In the genomic region with DNA sequence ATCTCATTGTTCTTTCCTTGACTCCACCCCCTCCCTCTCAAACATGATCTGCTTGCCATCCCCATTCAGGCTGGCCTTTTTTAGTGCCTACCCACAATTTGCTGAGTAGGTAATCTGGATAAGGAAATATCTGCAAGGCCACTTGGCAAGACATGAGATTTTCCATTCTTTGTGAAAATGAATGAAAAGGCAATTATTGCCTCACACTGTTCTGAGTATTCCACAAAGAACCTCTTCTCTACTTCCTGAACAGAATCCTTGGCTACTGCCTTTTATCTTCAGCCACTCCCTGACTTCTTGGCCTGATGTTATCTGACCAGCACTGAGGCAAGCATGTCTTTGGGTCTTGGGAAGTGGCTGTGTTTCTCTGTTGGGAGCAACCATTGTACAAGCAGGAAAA, we compare ENCODE assay signal across 15 cellular contexts.
DNase-seq lines count a peak whose midpoint lies in the region; ATAC-seq, FAIRE-seq and TF ChIP-seq lines count a peak whose summit lies in the region.
"Had no signal": no experiment of that assay in that cellular context is flagged by ENCODE, and none has a peak within 500 bp of the region (broad histone marks: within the 10 kb centered on the region; RNA-seq: fewer than 3 reads in every experiment).

No MANE protein-coding gene starts in this region.

- no peak for ATAC-seq in HG02884 (IDR thresholded peaks at IDR 0.05; ENCODE audit: unreplicated experiment)

- TF ChIP-seq CTCF in Loucy (conservative IDR thresholded peaks at IDR 0.05; ENCODE audit: low read length) (no peak), astrocyte (IDR thresholded peaks at IDR 0.05; ENCODE audit: insufficient read depth, low read depth, low read length) (no peak), MM.1S (IDR thresholded peaks at IDR 0.05; ENCODE audit: low read length) (no peak)

- H3K4me1 Mint-ChIP-seq in astrocyte (ENCODE audit: low read depth, unreplicated experiment), result peaks cover 5% of the 10 kb centered on the region

- no peak overlapping the region for H3K4me3 Mint-ChIP-seq in astrocyte (ENCODE audit: unreplicated experiment)
- H3K4me3 Mint-ChIP-seq: activated naive CD4-positive, alpha-beta T cell treated with anti-CD3 and anti-CD28 coated beads, Interleukin-2, amount 50 U/mL, for 24 hours; IgD-negative memory B cell had no signal

- H3K9ac ChIP-seq in Loucy (ENCODE audit: low read depth, low read length, poor library complexity, severe bottlenecking) (no peak overlapping the region), astrocyte (ENCODE audit: low read length) (no peak overlapping the region), MM.1S (ENCODE audit: low read length) (no peak overlapping the region)

- H3F3A ChIP-seq in Loucy (ENCODE audit: low read depth) (no peaks in the 10 kb centered on the region), MM.1S (ENCODE audit: insufficient read depth, low read length) (no peaks in the 10 kb centered on the region)

- H3K4me3 ChIP-seq in Loucy (ENCODE audit: low read length, poor library complexity, severe bottlenecking), result no peak overlapping the region
- H3K4me3 ChIP-seq in astrocyte (ENCODE audit: insufficient read depth, low read depth, low read length), result no peak overlapping the region
- no peak overlapping the region for H3K4me3 ChIP-seq in small intestine (ENCODE audit: low read depth in 1 of 2, low read length in 2 of 2)
- no peak overlapping the region for H3K4me3 ChIP-seq in MM.1S (ENCODE audit: low read length)
- H3K4me3 ChIP-seq: esophagus muscularis mucosa, SK-N-MC had no signal

- H3K9me3 Mint-ChIP-seq in astrocyte (ENCODE audit: unreplicated experiment), result no peaks in the 10 kb centered on the region
- H3K9me3 Mint-ChIP-seq: activated naive CD4-positive, alpha-beta T cell treated with anti-CD3 and anti-CD28 coated beads, Interleukin-2, amount 50 U/mL, for 24 hours had no signal

- peak overlapping the region; percentile 7; the same call in 1 of the 2 replicates for H2AFZ ChIP-seq in Loucy (ENCODE audit: low read length)
- H2AFZ ChIP-seq in astrocyte (ENCODE audit: low read depth, low read length), result no peak overlapping the region
- no peak overlapping the region for H2AFZ ChIP-seq in MM.1S (ENCODE audit: low read length)

- H4K20me1 ChIP-seq in Loucy (ENCODE audit: insufficient read depth, low read length, poor library complexity, severe bottlenecking) (no peaks in the 10 kb centered on the region), astrocyte (ENCODE audit: insufficient read depth, low read length) (no peaks in the 10 kb centered on the region), MM.1S (ENCODE audit: insufficient read depth, low read length) (no peaks in the 10 kb centered on the region)

- H3K27me3 ChIP-seq in Loucy (ENCODE audit: insufficient read depth, low read length, poor library complexity, severe bottlenecking), result no peaks in the 10 kb centered on the region
- H3K27me3 ChIP-seq in astrocyte (ENCODE audit: insufficient read depth, low read length), result no peaks in the 10 kb centered on the region
- H3K27me3 ChIP-seq in small intestine (ENCODE audit: control insufficient read depth in 2 of 2, insufficient read depth in 2 of 2, low read length in 2 of 2), result no peaks in the 10 kb centered on the region
- no peaks in the 10 kb centered on the region for H3K27me3 ChIP-seq in MM.1S (replicated peaks; ENCODE audit: insufficient read depth, low read length)
- H3K27me3 ChIP-seq: esophagus muscularis mucosa had no signal

- no peak overlapping the region for H3K4me2 ChIP-seq in Loucy (ENCODE audit: low read depth, low read length, poor library complexity, severe bottlenecking)
- no peak overlapping the region for H3K4me2 ChIP-seq in astrocyte (ENCODE audit: low read length)
- no peak overlapping the region for H3K4me2 ChIP-seq in MM.1S (ENCODE audit: low read depth, low read length)

- H3K4me1 ChIP-seq in Loucy (ENCODE audit: insufficient read depth, low read length, poor library complexity, severe bottlenecking) (peaks cover 7% of the 10 kb centered on the region), astrocyte (ENCODE audit: insufficient read depth, low read length) (no peaks in the 10 kb centered on the region), small intestine (ENCODE audit: control insufficient read depth in 2 of 2, insufficient read depth in 1 of 2, low read depth in 1 of 2, low read length in 1 of 2) (peaks cover 0 to 2% of the 10 kb centered on the region in 2 donors), MM.1S (ENCODE audit: low read length) (no peaks in the 10 kb centered on the region)

- H3K27ac Mint-ChIP-seq in astrocyte (ENCODE audit: unreplicated experiment), result no peak overlapping the region
- H3K27ac Mint-ChIP-seq: activated naive CD4-positive, alpha-beta T cell treated with anti-CD3 and anti-CD28 coated beads, Interleukin-2, amount 50 U/mL, for 24 hours had no signal

- H3K9me3 ChIP-seq in Loucy (ENCODE audit: insufficient read depth, low read depth, low read length) (no peaks in the 10 kb centered on the region), astrocyte (ENCODE audit: insufficient read depth, low read depth, low read length) (no peaks in the 10 kb centered on the region), small intestine (ENCODE audit: control insufficient read depth, low read depth) (no peaks in the 10 kb centered on the region), MM.1S (replicated peaks; ENCODE audit: insufficient read depth, low read length) (no peaks in the 10 kb centered on the region)
- H3K9me3 ChIP-seq: esophagus muscularis mucosa had no signal

- H3K9me2 ChIP-seq in Loucy (replicated peaks; ENCODE audit: low read depth, low read length), result no peaks in the 10 kb centered on the region
- no peaks in the 10 kb centered on the region for H3K9me2 ChIP-seq in MM.1S (replicated peaks; ENCODE audit: insufficient read depth, low read length)

- H3K27ac ChIP-seq in astrocyte (ENCODE audit: low read depth, low read length), result no peak overlapping the region
- H3K27ac ChIP-seq in small intestine (ENCODE audit: low read depth in 1 of 2, low read length in 1 of 2), result no peak overlapping the region
- H3K27ac ChIP-seq in MM.1S (ENCODE audit: low read length), result no peak overlapping the region
- H3K27ac ChIP-seq: esophagus muscularis mucosa, SK-N-MC, VCaP had no signal

- DNase-seq in astrocyte (ENCODE audit: low read depth) (peak; percentile 34), iris pigment epithelial cell (ENCODE audit: low read depth) (peak; percentile 50), small intestine (peak; percentile 68), MM.1S (no peak), NCI-H1930 (lab: John Stamatoyannopoulos, UW) (no peak)
- DNase-seq: COR-L47; NCI-H1436 treated with DMSO at 0.1 percent for 48 hours; NK-92 treated with Interleukin-12 subunit alpha and Interleukin-12 subunit beta, amount 100 ng/mL, for 24 hours had no signal

- H3K79me2 ChIP-seq in Loucy (ENCODE audit: insufficient read depth, low read length) (no peaks in the 10 kb centered on the region), astrocyte (ENCODE audit: insufficient read depth, low read length) (no peaks in the 10 kb centered on the region), MM.1S (ENCODE audit: low read length) (no peaks in the 10 kb centered on the region)

- no peaks in the 10 kb centered on the region for H3K27me3 Mint-ChIP-seq in astrocyte (ENCODE audit: low read depth, unreplicated experiment)
- H3K27me3 Mint-ChIP-seq: activated naive CD4-positive, alpha-beta T cell treated with anti-CD3 and anti-CD28 coated beads, Interleukin-2, amount 50 U/mL, for 24 hours; IgD-negative memory B cell had no signal

- peak; percentile 32 for FAIRE-seq in astrocyte (lab: Jason Lieb, UNC)
- no peak for FAIRE-seq in small intestine (lab: Jason Lieb, UNC)

- no peaks in the 10 kb centered on the region for H3K36me3 ChIP-seq in Loucy (ENCODE audit: insufficient read depth, low read length)
- H3K36me3 ChIP-seq in astrocyte (ENCODE audit: insufficient read depth, low read length), result no peaks in the 10 kb centered on the region
- H3K36me3 ChIP-seq in small intestine (ENCODE audit: control insufficient read depth in 2 of 2, insufficient read depth in 2 of 2, low read length in 2 of 2), result no peaks in the 10 kb centered on the region
- H3K36me3 ChIP-seq in MM.1S (replicated peaks; ENCODE audit: insufficient read depth, low read length), result no peaks in the 10 kb centered on the region
- H3K36me3 ChIP-seq: esophagus muscularis mucosa had no signal

- H3K36me3 Mint-ChIP-seq in astrocyte (ENCODE audit: low read depth, unreplicated experiment), result no peaks in the 10 kb centered on the region
- H3K36me3 Mint-ChIP-seq: activated naive CD4-positive, alpha-beta T cell treated with anti-CD3 and anti-CD28 coated beads, Interleukin-2, amount 50 U/mL, for 24 hours had no signal

Comparison
In these comparisons a context has a peak if more than half of its experiments do, and no peak if none do; other contexts are left out.
1. DNase-seq: peak in astrocyte (single experiment), iris pigment epithelial cell (single experiment) and small intestine (single experiment); none in MM.1S (single experiment) and NCI-H1930 (0 of 2).